In genomic region chr10:104090597-104090996, GRCh38 we compare ENCODE assay signal across 1 cellular context.
TF ChIP-seq lines count a peak whose summit lies in the region.

No MANE protein-coding gene starts in this region.

TF ChIP-seq in GM23338, 12 proteins besides CTCF, POLR2A, EP300 and RAD21 (continued from another document):
- no peak for TF ChIP-seq ZNF462 (CRISPR knock-in tag; IDR thresholded peaks at IDR 0.05)
- no peak for TF ChIP-seq REST (IDR thresholded peaks at IDR 0.05; ENCODE audit: unreplicated experiment)
- no peak for TF ChIP-seq NANOG (IDR thresholded peaks at IDR 0.05; ENCODE audit: borderline replicate concordance)
- TF ChIP-seq JUNB (IDR thresholded peaks at IDR 0.05; ENCODE audit: unreplicated experiment), result no peak
- TF ChIP-seq STAT1 (IDR thresholded peaks at IDR 0.05; ENCODE audit: unreplicated experiment), result no peak
- no peak for TF ChIP-seq ETS1 (IDR thresholded peaks at IDR 0.05)
- TF ChIP-seq ZNF114 (CRISPR knock-in tag; IDR thresholded peaks at IDR 0.05), result no peak
- no peak for TF ChIP-seq EZH2phosphoT487 (IDR thresholded peaks at IDR 0.05; ENCODE audit: unreplicated experiment)
